Comparison of ENCODE assay signal across 10 cellular contexts in genomic region chr15:61411941-61412510, GRCh38.
"Had no signal": no experiment of that assay in that cellular context is flagged by ENCODE, and none has a peak within 500 bp of the region (broad histone marks: within the 10 kb centered on the region; RNA-seq: fewer than 3 reads in every experiment).

No MANE protein-coding gene starts in this region.

- DNase-seq: activated naive CD4-positive, alpha-beta T cell treated with Interleukin-2 at 50 U/mL for 16 hours; aorta; right cardiac atrium; small intestine; stimulated activated CD4-positive, alpha-beta T cell treated with anti-CD3 and anti-CD28 coated beads, Interleukin-4, amount 100 ng/mL, for 24 hours; stimulated activated naive CD4-positive, alpha-beta T cell had no signal

- H3K4me3 Mint-ChIP-seq: T-helper 2 cell treated with Interferon-gamma antibody and Interleukin-4, amounts not matched to agents 5 μg/mL and 100 μg/mL, for 36 hours had no signal

- H3K36me3 ChIP-seq: prostate gland, tibial nerve had no signal

- H3K4me3 ChIP-seq: prostate gland, tibial nerve had no signal

- H3K9me3 Mint-ChIP-seq: T-helper 2 cell treated with Interferon-gamma antibody and Interleukin-4, amounts not matched to agents 5 μg/mL and 100 μg/mL, for 36 hours had no signal

- H3K4me1 ChIP-seq: prostate gland, tibial nerve had no signal

- H3K27ac Mint-ChIP-seq: T-helper 2 cell treated with Interferon-gamma antibody and Interleukin-4, amounts not matched to agents 5 μg/mL and 100 μg/mL, for 36 hours had no signal

- H3K27ac ChIP-seq: prostate gland, tibial nerve had no signal

- ATAC-seq: activated CD4-positive, CD25-positive, alpha-beta regulatory T cell treated with anti-CD3 and anti-CD28 coated beads, Interleukin-2, amount 50 U/mL, for 24 hours; right cardiac atrium had no signal

- H3K9me3 ChIP-seq: prostate gland, tibial nerve had no signal

- H3K27me3 ChIP-seq: tibial nerve had no signal
